In genomic region chr9:80417211-80417773, GRCh38 we compare ENCODE assay signal across 35 cellular contexts.
"Had no signal": no experiment of that assay in that cellular context is flagged by ENCODE, and none has a peak within 500 bp of the region (broad histone marks: within the 10 kb centered on the region; RNA-seq: fewer than 3 reads in every experiment).

No MANE protein-coding gene starts in this region.

- DNase-seq: Kasumi-1, MG63, MM.1S, MV-4-11, NCI-H1048, NCI-H1092, NCI-H1092 treated with DMSO at 0.1 percent for 48 hours, NCI-H1105, NCI-H1105 treated with DMSO at 0.1 percent for 48 hours, NCI-H1417, NCI-H1417 treated with DMSO at 0.1 percent for 48 hours, NCI-H1436, NCI-H1436 treated with DMSO at 0.1 percent for 48 hours, NCI-H146, NCI-H1694, NCI-H1694 treated with DMSO at 0.1 percent for 48 hours, NCI-H187, NCI-H187 treated with DMSO at 0.1 percent for 48 hours, NCI-H1930, NCI-H2029, NCI-H2029 treated with DMSO at 0.1 percent for 48 hours, NCI-H2081, NCI-H2081 treated with DMSO at 0.1 percent for 48 hours, NCI-H2107, NCI-H2171, NCI-H2171 treated with DMSO at 0.1 percent for 48 hours, NCI-H2227 treated with DMSO at 0.1 percent for 48 hours, NCI-H226, NCI-H345, NCI-H446, NCI-H446 treated with DMSO at 0.1 percent for 48 hours, NCI-H510A, NCI-H510A treated with DMSO at 0.1 percent for 48 hours, NCI-H524, NCI-H524 treated with DMSO at 0.1 percent for 48 hours had no signal

- H3K36me3 ChIP-seq: MG63 had no signal

- H3K4me3 ChIP-seq: MG63 had no signal
